ENCODE assay signal across 1 cellular context in the genomic region with DNA sequence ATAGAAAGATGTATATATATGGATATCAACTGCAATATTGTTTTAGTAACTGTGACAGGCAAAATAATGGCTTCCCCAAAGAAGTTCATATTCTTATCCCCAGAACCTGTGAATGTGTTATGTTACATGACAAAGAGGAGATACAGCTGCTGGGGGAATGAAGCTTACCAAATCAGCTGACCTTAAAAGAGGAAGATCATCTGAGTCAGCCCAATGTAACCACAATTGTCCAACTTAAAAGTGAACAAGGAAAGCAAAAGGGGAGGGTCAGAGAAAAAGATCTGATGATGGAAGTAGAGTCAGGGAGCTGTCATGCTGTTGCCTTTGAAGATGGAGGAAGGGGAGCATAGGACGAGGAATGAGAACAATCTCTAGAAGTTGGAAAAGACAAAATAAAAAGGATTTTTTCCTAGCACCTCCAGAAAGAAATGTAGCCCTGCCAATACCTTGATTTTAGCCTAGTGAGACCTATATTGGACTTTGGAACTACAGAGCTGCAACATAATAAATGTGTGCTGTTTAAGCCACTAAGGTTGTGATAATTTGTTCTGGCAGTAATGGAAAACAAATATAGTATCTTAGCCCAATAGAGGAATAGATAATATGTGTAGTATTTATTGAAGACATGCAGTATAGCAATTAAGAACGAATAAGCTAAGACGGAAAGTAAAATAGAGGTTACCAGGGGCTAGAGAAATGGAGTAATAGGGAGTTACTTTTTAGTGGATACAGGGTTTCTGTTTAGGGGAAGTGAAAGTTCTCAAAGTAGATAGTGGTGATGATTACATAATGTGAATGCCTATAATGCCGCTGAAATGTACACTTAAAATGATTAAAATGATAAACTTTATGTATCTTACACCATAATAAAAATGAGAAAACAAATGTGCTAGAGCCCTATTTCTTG.
A peak's percentile ranks its signal among the peaks of the same experiment; 100 is the strongest.
TF ChIP-seq lines count a peak whose summit lies in the region.

No MANE protein-coding gene starts in this region.

TF ChIP-seq in K562, 482 proteins besides CTCF, POLR2A, EP300 and RAD21 (continued from another document):
- TF ChIP-seq FOSL1 (tag; conservative IDR thresholded peaks at IDR 0.05) (peak; percentile 78), ZNF639 (CRISPR knock-in tag; conservative IDR thresholded peaks at IDR 0.05 in 1 of 2, IDR thresholded peaks at IDR 0.05 in 1 of 2) (no peak), SOX6 (IDR thresholded peaks at IDR 0.05) (peak; percentile 95), SMARCE1 (IDR thresholded peaks at IDR 0.05) (peak; percentile 40; the same call in 1 of the 2 replicates), DPF2 (IDR thresholded peaks at IDR 0.05) (peak; percentile 27; the same call in 1 of the 2 replicates), ZNF77 (CRISPR knock-in tag; IDR thresholded peaks at IDR 0.05) (no peak), RAD51 (IDR thresholded peaks at IDR 0.05; ENCODE audit: borderline replicate concordance, low read depth) (peak; percentile 17; the same call in 1 of the 2 replicates), ATF2 (CRISPR knock-in tag; IDR thresholded peaks at IDR 0.05) (no peak), ARID1B (IDR thresholded peaks at IDR 0.05) (0 out of 2 replicates have a peak, but pooled peaks have one; percentile 36), ETS2 (tag; IDR thresholded peaks at IDR 0.05; ENCODE audit: borderline replicate concordance, poor library complexity, severe bottlenecking) (no peak), MAFF (IDR thresholded peaks at IDR 0.05; ENCODE audit: low read length) (peak; percentile 2; the same call in 1 of the 2 replicates), ETV5 (CRISPR knock-in tag; IDR thresholded peaks at IDR 0.05; ENCODE audit: low read depth) (no peak), RB1 (IDR thresholded peaks at IDR 0.05; ENCODE audit: low read depth) (no peak), TCF3 (CRISPR knock-in tag; IDR thresholded peaks at IDR 0.05) (0 out of 2 replicates have a peak, but pooled peaks have one; percentile 43), DNMT1 (IDR thresholded peaks at IDR 0.05) (no peak), SMARCA4 (IDR thresholded peaks at IDR 0.05) (peak; percentile 60), HDAC1 (IDR thresholded peaks at IDR 0.05) (no peak), MAFG (tag; conservative IDR thresholded peaks at IDR 0.05) (no peak), MAFK (IDR thresholded peaks at IDR 0.05; ENCODE audit: low read length) (0 out of 2 replicates have a peak, but pooled peaks have one; percentile 11)
- TF ChIP-seq, protein P1, sequence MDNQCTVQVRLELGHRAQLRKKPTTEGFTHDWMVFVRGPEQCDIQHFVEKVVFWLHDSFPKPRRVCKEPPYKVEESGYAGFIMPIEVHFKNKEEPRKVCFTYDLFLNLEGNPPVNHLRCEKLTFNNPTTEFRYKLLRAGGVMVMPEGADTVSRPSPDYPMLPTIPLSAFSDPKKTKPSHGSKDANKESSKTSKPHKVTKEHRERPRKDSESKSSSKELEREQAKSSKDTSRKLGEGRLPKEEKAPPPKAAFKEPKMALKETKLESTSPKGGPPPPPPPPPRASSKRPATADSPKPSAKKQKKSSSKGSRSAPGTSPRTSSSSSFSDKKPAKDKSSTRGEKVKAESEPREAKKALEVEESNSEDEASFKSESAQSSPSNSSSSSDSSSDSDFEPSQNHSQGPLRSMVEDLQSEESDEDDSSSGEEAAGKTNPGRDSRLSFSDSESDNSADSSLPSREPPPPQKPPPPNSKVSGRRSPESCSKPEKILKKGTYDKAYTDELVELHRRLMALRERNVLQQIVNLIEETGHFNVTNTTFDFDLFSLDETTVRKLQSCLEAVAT (IDR thresholded peaks at IDR 0.05) = peak in 1 of 2 experiments; percentile 85; a peak in 2 of 4 replicates
- TF ChIP-seq, protein P2, sequence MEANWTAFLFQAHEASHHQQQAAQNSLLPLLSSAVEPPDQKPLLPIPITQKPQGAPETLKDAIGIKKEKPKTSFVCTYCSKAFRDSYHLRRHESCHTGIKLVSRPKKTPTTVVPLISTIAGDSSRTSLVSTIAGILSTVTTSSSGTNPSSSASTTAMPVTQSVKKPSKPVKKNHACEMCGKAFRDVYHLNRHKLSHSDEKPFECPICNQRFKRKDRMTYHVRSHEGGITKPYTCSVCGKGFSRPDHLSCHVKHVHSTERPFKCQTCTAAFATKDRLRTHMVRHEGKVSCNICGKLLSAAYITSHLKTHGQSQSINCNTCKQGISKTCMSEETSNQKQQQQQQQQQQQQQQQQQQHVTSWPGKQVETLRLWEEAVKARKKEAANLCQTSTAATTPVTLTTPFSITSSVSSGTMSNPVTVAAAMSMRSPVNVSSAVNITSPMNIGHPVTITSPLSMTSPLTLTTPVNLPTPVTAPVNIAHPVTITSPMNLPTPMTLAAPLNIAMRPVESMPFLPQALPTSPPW (CRISPR knock-in tag; IDR thresholded peaks at IDR 0.05) = 0 out of 2 replicates have a peak, but pooled peaks have one; percentile 14
- TF ChIP-seq, protein P3, sequence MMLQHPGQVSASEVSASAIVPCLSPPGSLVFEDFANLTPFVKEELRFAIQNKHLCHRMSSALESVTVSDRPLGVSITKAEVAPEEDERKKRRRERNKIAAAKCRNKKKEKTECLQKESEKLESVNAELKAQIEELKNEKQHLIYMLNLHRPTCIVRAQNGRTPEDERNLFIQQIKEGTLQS (IDR thresholded peaks at IDR 0.05) = peak; percentile 57; the same call in 1 of the 2 replicates
- TF ChIP-seq, protein P3 (CRISPR knock-in tag; conservative IDR thresholded peaks at IDR 0.05) = no peak
- TF ChIP-seq, protein P4, sequence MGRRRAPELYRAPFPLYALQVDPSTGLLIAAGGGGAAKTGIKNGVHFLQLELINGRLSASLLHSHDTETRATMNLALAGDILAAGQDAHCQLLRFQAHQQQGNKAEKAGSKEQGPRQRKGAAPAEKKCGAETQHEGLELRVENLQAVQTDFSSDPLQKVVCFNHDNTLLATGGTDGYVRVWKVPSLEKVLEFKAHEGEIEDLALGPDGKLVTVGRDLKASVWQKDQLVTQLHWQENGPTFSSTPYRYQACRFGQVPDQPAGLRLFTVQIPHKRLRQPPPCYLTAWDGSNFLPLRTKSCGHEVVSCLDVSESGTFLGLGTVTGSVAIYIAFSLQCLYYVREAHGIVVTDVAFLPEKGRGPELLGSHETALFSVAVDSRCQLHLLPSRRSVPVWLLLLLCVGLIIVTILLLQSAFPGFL (CRISPR knock-in tag; IDR thresholded peaks at IDR 0.05) = no peak
- TF ChIP-seq, protein P5, sequence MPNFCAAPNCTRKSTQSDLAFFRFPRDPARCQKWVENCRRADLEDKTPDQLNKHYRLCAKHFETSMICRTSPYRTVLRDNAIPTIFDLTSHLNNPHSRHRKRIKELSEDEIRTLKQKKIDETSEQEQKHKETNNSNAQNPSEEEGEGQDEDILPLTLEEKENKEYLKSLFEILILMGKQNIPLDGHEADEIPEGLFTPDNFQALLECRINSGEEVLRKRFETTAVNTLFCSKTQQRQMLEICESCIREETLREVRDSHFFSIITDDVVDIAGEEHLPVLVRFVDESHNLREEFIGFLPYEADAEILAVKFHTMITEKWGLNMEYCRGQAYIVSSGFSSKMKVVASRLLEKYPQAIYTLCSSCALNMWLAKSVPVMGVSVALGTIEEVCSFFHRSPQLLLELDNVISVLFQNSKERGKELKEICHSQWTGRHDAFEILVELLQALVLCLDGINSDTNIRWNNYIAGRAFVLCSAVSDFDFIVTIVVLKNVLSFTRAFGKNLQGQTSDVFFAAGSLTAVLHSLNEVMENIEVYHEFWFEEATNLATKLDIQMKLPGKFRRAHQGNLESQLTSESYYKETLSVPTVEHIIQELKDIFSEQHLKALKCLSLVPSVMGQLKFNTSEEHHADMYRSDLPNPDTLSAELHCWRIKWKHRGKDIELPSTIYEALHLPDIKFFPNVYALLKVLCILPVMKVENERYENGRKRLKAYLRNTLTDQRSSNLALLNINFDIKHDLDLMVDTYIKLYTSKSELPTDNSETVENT (CRISPR knock-in tag; IDR thresholded peaks at IDR 0.05) = no peak
- TF ChIP-seq, protein P6, sequence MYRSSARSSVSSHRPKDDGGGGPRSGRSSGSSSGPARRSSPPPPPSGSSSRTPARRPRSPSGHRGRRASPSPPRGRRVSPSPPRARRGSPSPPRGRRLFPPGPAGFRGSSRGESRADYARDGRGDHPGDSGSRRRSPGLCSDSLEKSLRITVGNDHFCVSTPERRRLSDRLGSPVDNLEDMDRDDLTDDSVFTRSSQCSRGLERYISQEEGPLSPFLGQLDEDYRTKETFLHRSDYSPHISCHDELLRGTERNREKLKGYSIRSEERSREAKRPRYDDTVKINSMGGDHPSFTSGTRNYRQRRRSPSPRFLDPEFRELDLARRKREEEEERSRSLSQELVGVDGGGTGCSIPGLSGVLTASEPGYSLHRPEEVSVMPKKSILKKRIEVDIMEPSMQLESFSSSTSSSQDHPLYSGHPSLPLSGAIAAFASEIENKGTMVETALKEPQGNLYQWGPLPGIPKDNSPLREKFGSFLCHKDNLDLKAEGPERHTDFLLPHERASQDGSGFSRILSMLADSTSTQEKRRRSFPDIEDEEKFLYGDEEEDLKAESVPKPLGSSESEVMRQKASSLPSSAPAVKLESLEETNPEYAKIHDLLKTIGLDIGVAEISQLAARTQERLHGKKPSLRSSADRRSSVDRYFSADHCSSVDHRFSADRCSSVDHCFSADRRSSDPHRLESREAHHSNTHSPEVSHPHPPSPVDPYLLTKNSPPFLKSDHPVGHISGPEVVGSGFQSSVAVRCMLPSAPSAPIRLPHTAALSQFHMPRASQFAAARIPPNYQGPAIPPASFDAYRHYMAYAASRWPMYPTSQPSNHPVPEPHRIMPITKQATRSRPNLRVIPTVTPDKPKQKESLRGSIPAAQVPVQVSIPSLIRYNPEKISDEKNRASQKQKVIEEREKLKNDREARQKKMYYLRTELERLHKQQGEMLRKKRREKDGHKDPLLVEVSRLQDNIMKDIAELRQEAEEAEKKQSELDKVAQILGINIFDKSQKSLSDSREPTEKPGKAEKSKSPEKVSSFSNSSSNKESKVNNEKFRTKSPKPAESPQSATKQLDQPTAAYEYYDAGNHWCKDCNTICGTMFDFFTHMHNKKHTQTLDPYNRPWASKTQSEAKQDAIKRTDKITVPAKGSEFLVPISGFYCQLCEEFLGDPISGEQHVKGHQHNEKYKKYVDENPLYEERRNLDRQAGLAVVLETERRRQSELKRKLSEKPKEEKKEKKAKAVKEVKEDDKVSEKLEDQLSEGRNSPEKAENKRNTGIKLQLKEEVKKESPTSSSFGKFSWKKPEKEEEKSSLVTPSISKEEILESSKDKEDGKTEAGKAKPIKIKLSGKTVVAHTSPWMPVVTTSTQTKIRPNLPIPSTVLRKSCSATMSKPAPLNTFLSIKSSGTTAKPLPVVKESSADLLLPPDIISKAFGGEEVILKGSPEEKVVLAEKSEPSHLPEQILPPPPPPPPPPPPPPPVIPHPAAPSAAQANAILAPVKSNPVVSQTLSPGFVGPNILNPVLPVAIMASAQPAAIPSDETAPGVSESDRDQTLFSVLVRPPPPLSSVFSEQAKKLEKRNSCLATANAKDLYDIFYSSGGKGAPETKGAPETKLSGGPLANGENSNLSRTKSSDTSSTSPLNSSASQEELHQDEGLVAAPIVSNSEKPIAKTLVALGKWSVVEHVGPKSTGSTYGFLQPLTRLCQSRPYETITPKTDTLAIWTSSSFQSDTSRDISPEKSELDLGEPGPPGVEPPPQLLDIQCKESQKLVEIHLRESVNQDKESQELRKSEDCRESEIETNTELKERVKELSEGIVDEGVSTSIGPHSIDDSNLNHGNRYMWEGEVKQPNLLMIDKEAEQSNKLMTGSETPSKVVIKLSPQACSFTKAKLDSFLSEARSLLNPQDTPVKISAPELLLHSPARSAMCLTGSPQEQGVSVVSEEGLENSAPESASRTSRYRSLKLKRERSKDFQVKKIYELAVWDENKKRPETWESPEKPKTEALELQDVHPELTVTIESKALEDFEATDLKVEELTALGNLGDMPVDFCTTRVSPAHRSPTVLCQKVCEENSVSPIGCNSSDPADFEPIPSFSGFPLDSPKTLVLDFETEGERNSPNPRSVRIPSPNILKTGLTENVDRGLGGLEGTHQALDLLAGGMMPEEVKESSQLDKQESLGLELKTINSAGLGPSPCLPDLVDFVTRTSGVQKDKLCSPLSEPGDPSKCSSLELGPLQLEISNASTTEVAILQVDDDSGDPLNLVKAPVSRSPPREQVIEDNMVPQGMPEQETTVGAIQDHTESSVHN (IDR thresholded peaks at IDR 0.05; ENCODE audit: borderline replicate concordance in 1 of 2, low read depth in 1 of 2) = peak in 1 of 2 experiments; percentile 79; a peak in 1 of 4 replicates
- TF ChIP-seq, protein P7, sequence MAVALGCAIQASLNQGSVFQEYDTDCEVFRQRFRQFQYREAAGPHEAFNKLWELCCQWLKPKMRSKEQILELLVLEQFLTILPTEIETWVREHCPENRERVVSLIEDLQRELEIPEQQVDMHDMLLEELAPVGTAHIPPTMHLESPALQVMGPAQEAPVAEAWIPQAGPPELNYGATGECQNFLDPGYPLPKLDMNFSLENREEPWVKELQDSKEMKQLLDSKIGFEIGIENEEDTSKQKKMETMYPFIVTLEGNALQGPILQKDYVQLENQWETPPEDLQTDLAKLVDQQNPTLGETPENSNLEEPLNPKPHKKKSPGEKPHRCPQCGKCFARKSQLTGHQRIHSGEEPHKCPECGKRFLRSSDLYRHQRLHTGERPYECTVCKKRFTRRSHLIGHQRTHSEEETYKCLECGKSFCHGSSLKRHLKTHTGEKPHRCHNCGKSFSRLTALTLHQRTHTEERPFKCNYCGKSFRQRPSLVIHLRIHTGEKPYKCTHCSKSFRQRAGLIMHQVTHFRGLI (CRISPR knock-in tag; IDR thresholded peaks at IDR 0.05) = no peak
TF ChIP-seq in K562: peak in this region for 18.
